Comparison of ENCODE assay signal across 26 cellular contexts in the genomic region with DNA sequence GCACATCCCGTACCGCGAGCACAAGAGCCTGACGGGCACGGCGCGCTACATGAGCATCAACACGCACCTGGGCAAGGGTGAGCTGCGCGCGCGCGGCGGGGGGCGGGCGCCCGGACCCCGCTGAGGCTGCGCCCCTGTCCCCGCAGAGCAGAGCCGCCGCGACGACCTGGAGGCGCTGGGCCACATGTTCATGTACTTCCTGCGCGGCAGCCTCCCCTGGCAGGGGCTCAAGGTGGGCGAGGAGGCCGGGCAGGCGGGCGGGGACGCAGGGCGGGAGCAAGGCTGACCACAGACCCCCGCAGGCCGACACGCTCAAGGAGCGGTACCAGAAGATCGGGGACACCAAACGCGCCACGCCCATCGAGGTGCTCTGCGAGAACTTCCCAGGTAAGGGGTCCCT. TPM values are rescaled to one million over a fixed set of nuclear protein-coding genes. Genes with fewer than 3 reads are reported as not detected.
DNase-seq lines count a peak whose midpoint lies in the region; ATAC-seq, FAIRE-seq and TF ChIP-seq lines count a peak whose summit lies in the region.
"Had no signal": no experiment of that assay in that cellular context is flagged by ENCODE, and none has a peak within 500 bp of the region (broad histone marks: within the 10 kb centered on the region; RNA-seq: fewer than 3 reads in every experiment).

No MANE protein-coding gene starts in this region.

- H3K18ac ChIP-seq in trophoblast cell (ENCODE audit: low read length), result peak overlapping the region; percentile 10

- no peak overlapping the region for H2BK5ac ChIP-seq in trophoblast cell (ENCODE audit: low read depth, low read length, poor library complexity)

- H2BK12ac ChIP-seq in trophoblast cell (ENCODE audit: low read length), result no peak overlapping the region

- H3K27ac ChIP-seq in C4-2B (peak overlapping the region; percentile 83), K562 (ENCODE audit: extremely low read depth, low read depth, low read length) (no peak overlapping the region), trophoblast cell (ENCODE audit: low read depth, low read length) (no peak overlapping the region), dorsolateral prefrontal cortex (no peak overlapping the region)
- H3K27ac ChIP-seq: A549; BLaER1 treated with 17β-estradiol and CSF1 and Interleukin-3, amounts not matched to agents 10 nM and 100 nM had no signal

- peak overlapping the region; percentile 5 for H3K14ac ChIP-seq in trophoblast cell (ENCODE audit: low read length)

- H2AFZ ChIP-seq in K562 (ENCODE audit: low read depth, low read length) (no peak overlapping the region), trophoblast cell (ENCODE audit: insufficient read depth, low read length, poor library complexity) (no peak overlapping the region)

- 97% methylated on average over 14 of the region's 43 CpGs for WGBS in K562 (ENCODE audit: insufficient coverage, low coverage, missing lambda C conversion rate)
- no CpG with 5 or more reads among the region's 43 CpGs for WGBS in trophoblast cell (ENCODE audit: extremely low coverage, insufficient coverage, insufficient read length)

- TF ChIP-seq POLR2A in K562 (conservative IDR thresholded peaks at IDR 0.05), result no peak
- TF ChIP-seq POLR2A in GM18505 (IDR thresholded peaks at IDR 0.05; ENCODE audit: borderline replicate concordance, extremely low read depth, insufficient read depth, insufficient read length), result no peak

- no peak overlapping the region for H3K23ac ChIP-seq in trophoblast cell (ENCODE audit: low read length)

- no peaks in the 10 kb centered on the region for H3K4me1 Mint-ChIP-seq in stimulated activated naive CD8-positive, alpha-beta T cell treated with anti-CD3 and anti-CD28 coated beads, Interleukin-15, amount 100 ng/mL, for 72 hours
- H3K4me1 Mint-ChIP-seq in activated CD8-positive, alpha-beta T cell treated with anti-CD3 and anti-CD28 coated beads, Interleukin-2, amount 10 ng/mL, durations not matched to agents 7 days and 5 days (ENCODE audit: low read depth), result no peaks in the 10 kb centered on the region
- H3K4me1 Mint-ChIP-seq: CD14-positive monocyte had no signal

- POLR2A ChIA-PET in K562 (lab: Yijun Ruan, JAX), result no interaction called here
- POLR2A ChIA-PET in activated CD8-positive, alpha-beta T cell treated with anti-CD3 and anti-CD28 coated beads, Interleukin-2, amount 10 ng/mL, durations not matched to agents 7 days and 5 days (lab: Charles Lee), result no interaction called here

- H3K9me3 ChIP-seq in K562 (replicated peaks; ENCODE audit: control insufficient read depth, insufficient read depth, low read depth, low read length) (no peaks in the 10 kb centered on the region), trophoblast cell (ENCODE audit: insufficient read depth, low read depth, low read length) (peaks cover 3% of the 10 kb centered on the region)
- H3K9me3 ChIP-seq: A549; BLaER1 treated with 17β-estradiol and CSF1 and Interleukin-3, amounts not matched to agents 10 nM and 100 nM had no signal

- H4K8ac ChIP-seq in trophoblast cell (ENCODE audit: low read depth, low read length), result peak overlapping the region; percentile 14

- peaks cover 31% of the 10 kb centered on the region for H3K79me2 ChIP-seq in K562 (ENCODE audit: control insufficient read depth, insufficient read depth, low read length)
- H3K79me2 ChIP-seq in trophoblast cell (ENCODE audit: control insufficient read depth, insufficient read depth, low read length, poor library complexity), result no peaks in the 10 kb centered on the region

- H3K9me1 ChIP-seq in K562 (ENCODE audit: control insufficient read depth, insufficient read depth, low read length), result no peaks in the 10 kb centered on the region

- no peaks in the 10 kb centered on the region for H3K79me1 ChIP-seq in trophoblast cell (ENCODE audit: low read length)

- no peak for TF ChIP-seq RAD21 in K562 (CRISPR knock-in tag; conservative IDR thresholded peaks at IDR 0.05 in 1 of 2, IDR thresholded peaks at IDR 0.05 in 1 of 2)

- H3K27me3 Mint-ChIP-seq in stimulated activated naive CD8-positive, alpha-beta T cell treated with anti-CD3 and anti-CD28 coated beads, Interleukin-15, amount 100 ng/mL, for 72 hours, result no peaks in the 10 kb centered on the region
- H3K27me3 Mint-ChIP-seq in activated CD8-positive, alpha-beta T cell treated with anti-CD3 and anti-CD28 coated beads, Interleukin-2, amount 10 ng/mL, durations not matched to agents 7 days and 5 days (ENCODE audit: low read depth), result no peaks in the 10 kb centered on the region
- H3K27me3 Mint-ChIP-seq: B cell; CD4-positive, alpha-beta memory T cell; CD4-positive, CD25-positive, alpha-beta regulatory T cell; CD8-positive, alpha-beta memory T cell had no signal

- in situ Hi-C loops in K562 (cut with MboI), result no loop called here

- intact Hi-C loops in K562 (cut with micrococcal nuclease), result no loop called here
- intact Hi-C loops in dorsolateral prefrontal cortex (cut with DNase I), result no loop called here

- no peak overlapping the region for H3K4ac ChIP-seq in trophoblast cell (ENCODE audit: low read depth, low read length)

- H4K12ac ChIP-seq in trophoblast cell (ENCODE audit: low read depth, low read length), result no peak overlapping the region

- no peak for DNase-seq in stimulated activated naive CD8-positive, alpha-beta T cell treated with anti-CD3 and anti-CD28 coated beads, Interleukin-15, amount 100 ng/mL, for 72 hours
- no peak for DNase-seq in stimulated activated naive CD8-positive, alpha-beta T cell treated with anti-CD3 and anti-CD28 coated beads, Interleukin-15, Interleukin-2, amounts not matched to agents 100 U/mL and 50 U/mL, for 24 hours
- no peak for DNase-seq in K562 (ENCODE audit: extremely low read depth in 1 of 4, low spot score in 3 of 4)
- no peak for DNase-seq in trophoblast cell
- DNase-seq in activated CD8-positive, alpha-beta T cell treated with anti-CD3 and anti-CD28 coated beads, Interleukin-2, amount 10 ng/mL, durations not matched to agents 7 days and 5 days, result no peak
- DNase-seq in dorsolateral prefrontal cortex, result no peak
- DNase-seq: AML-193; CD4-positive, CD25-positive, alpha-beta regulatory T cell; CD8-positive, alpha-beta memory T cell; COR-L47; DMS 273 treated with DMSO at 0.1 percent for 48 hours; DMS153; DMS53; DMS79; DND-41; EL; GDM1 had no signal

- H4K20me1 ChIP-seq in K562 (replicated peaks; ENCODE audit: control insufficient read depth, insufficient read depth, low read length), result 0 out of 2 replicates have a peak, but pooled peaks cover 10% of the 10 kb centered on the region

- no peak overlapping the region for H3K27ac Mint-ChIP-seq in stimulated activated naive CD8-positive, alpha-beta T cell treated with anti-CD3 and anti-CD28 coated beads, Interleukin-15, amount 100 ng/mL, for 72 hours
- no peak overlapping the region for H3K27ac Mint-ChIP-seq in activated CD8-positive, alpha-beta T cell treated with anti-CD3 and anti-CD28 coated beads, Interleukin-2, amount 10 ng/mL, durations not matched to agents 7 days and 5 days
- H3K27ac Mint-ChIP-seq: B cell; CD4-positive, alpha-beta memory T cell; CD4-positive, CD25-positive, alpha-beta regulatory T cell; CD8-positive, alpha-beta memory T cell had no signal

- TF ChIP-seq CTCF in C4-2B (conservative IDR thresholded peaks at IDR 0.05), result no peak
- TF ChIP-seq CTCF in K562 (IDR thresholded peaks at IDR 0.05 in 2 of 3, conservative IDR thresholded peaks at IDR 0.05 in 1 of 3; ENCODE audit: insufficient read depth in 2 of 3, low read depth in 1 of 3, low read length in 3 of 3), result no peak
- no peak for TF ChIP-seq CTCF in dorsolateral prefrontal cortex (IDR thresholded peaks at IDR 0.05 in 54 of 56, conservative IDR thresholded peaks at IDR 0.05 in 2 of 56; ENCODE audit: low read depth in 1 of 56, partially characterized antibody in 56 of 56)

- H2AK5ac ChIP-seq in trophoblast cell (ENCODE audit: low read length), result peak overlapping the region; percentile 13

- no peak overlapping the region for H2BK120ac ChIP-seq in trophoblast cell (ENCODE audit: insufficient read depth, low read length, poor library complexity)

- H3K4me3 ChIP-seq in K562 (no peak overlapping the region), trophoblast cell (ENCODE audit: low read depth, low read length) (no peak overlapping the region), dorsolateral prefrontal cortex (no peak overlapping the region)
- H3K4me3 ChIP-seq: A549; BLaER1 treated with 17β-estradiol and CSF1 and Interleukin-3, amounts not matched to agents 10 nM and 100 nM; GM12878 had no signal

- CTCF ChIA-PET in K562 (lab: Yijun Ruan, JAX; ENCODE audit: low intra/inter-chr PET ratio), result no interaction called here
- CTCF ChIA-PET in activated CD8-positive, alpha-beta T cell treated with anti-CD3 and anti-CD28 coated beads, Interleukin-2, amount 10 ng/mL, durations not matched to agents 7 days and 5 days (lab: Charles Lee), result no interaction called here

- no peak overlapping the region for H3K4me3 Mint-ChIP-seq in stimulated activated naive CD8-positive, alpha-beta T cell treated with anti-CD3 and anti-CD28 coated beads, Interleukin-15, amount 100 ng/mL, for 72 hours
- no peak overlapping the region for H3K4me3 Mint-ChIP-seq in activated CD8-positive, alpha-beta T cell treated with anti-CD3 and anti-CD28 coated beads, Interleukin-2, amount 10 ng/mL, durations not matched to agents 7 days and 5 days
- H3K4me3 Mint-ChIP-seq: B cell; CD14-positive monocyte; CD4-positive, alpha-beta memory T cell; CD4-positive, CD25-positive, alpha-beta regulatory T cell; CD8-positive, alpha-beta memory T cell had no signal

- ATAC-seq in stimulated activated naive CD8-positive, alpha-beta T cell treated with anti-CD3 and anti-CD28 coated beads, Interleukin-15, amount 100 ng/mL, for 72 hours, result peak; percentile 11
- ATAC-seq in stimulated activated naive CD8-positive, alpha-beta T cell treated with anti-CD3 and anti-CD28 coated beads, Interleukin-15, Interleukin-2, amounts not matched to agents 100 U/mL and 50 U/mL, for 24 hours, result no peak
- no peak for ATAC-seq in K562
- no peak for ATAC-seq in activated CD8-positive, alpha-beta T cell treated with anti-CD3 and anti-CD28 coated beads, Interleukin-2, amount 10 ng/mL, durations not matched to agents 7 days and 5 days
- no peak for ATAC-seq in GM18505 (IDR thresholded peaks at IDR 0.05; ENCODE audit: unreplicated experiment)
- ATAC-seq: A549, GM12878 had no signal

- H3K27me3 ChIP-seq in K562 (ENCODE audit: control insufficient read depth in 2 of 2, insufficient read depth in 2 of 2, low read length in 2 of 2) (no peaks in the 10 kb centered on the region), trophoblast cell (ENCODE audit: insufficient read depth, low read length) (no peaks in the 10 kb centered on the region), dorsolateral prefrontal cortex (no peaks in the 10 kb centered on the region)
- H3K27me3 ChIP-seq: BLaER1 treated with 17β-estradiol and CSF1 and Interleukin-3, amounts not matched to agents 10 nM and 100 nM had no signal

- no peak for TF ChIP-seq EP300 in K562 (IDR thresholded peaks at IDR 0.05; ENCODE audit: low read length)

- peak overlapping the region; percentile 72 for H4K91ac ChIP-seq in trophoblast cell (ENCODE audit: low read depth, low read length)

- peaks cover 33% of the 10 kb centered on the region for H3K36me3 Mint-ChIP-seq in activated CD8-positive, alpha-beta T cell treated with anti-CD3 and anti-CD28 coated beads, Interleukin-2, amount 10 ng/mL, durations not matched to agents 7 days and 5 days (ENCODE audit: low read depth)

- no peak for FAIRE-seq in K562 (lab: Jason Lieb, UNC)
- FAIRE-seq: A549, GM12878, GM12892 had no signal

- H3K9ac ChIP-seq in K562 (ENCODE audit: insufficient read depth in 1 of 2, low read depth in 2 of 2, low read length in 2 of 2) (no peak overlapping the region), trophoblast cell (ENCODE audit: low read length) (no peak overlapping the region)
- H3K9ac ChIP-seq: BLaER1 treated with 17β-estradiol and CSF1 and Interleukin-3, amounts not matched to agents 10 nM and 100 nM had no signal

- peaks cover 4 to 48% of the 10 kb centered on the region in 2 experiments; a peak in 4 of 5 replicates for H3K4me1 ChIP-seq in K562 (replicated peaks in 1 of 2; ENCODE audit: control insufficient read depth in 2 of 2, insufficient read depth in 2 of 2, low read length in 2 of 2)
- peaks cover 9 to 11% of the 10 kb centered on the region in 2 experiments for H3K4me1 ChIP-seq in trophoblast cell (ENCODE audit: control insufficient read depth in 1 of 2, insufficient read depth in 2 of 2, low read length in 2 of 2)
- H3K4me1 ChIP-seq: A549 had no signal

- BruUV-seq in K562 (replicated peaks; lab: Mats Ljungman, UMichigan), result no TSS peak

- H3K4me2 ChIP-seq in K562 (ENCODE audit: insufficient read depth, low read length) (no peak overlapping the region), trophoblast cell (ENCODE audit: low read length) (no peak overlapping the region)
- H3K4me2 ChIP-seq: A549; BLaER1 treated with 17β-estradiol and CSF1 and Interleukin-3, amounts not matched to agents 10 nM and 100 nM had no signal

- H3K9me3 Mint-ChIP-seq in stimulated activated naive CD8-positive, alpha-beta T cell treated with anti-CD3 and anti-CD28 coated beads, Interleukin-15, amount 100 ng/mL, for 72 hours, result no peaks in the 10 kb centered on the region
- H3K9me3 Mint-ChIP-seq in activated CD8-positive, alpha-beta T cell treated with anti-CD3 and anti-CD28 coated beads, Interleukin-2, amount 10 ng/mL, durations not matched to agents 7 days and 5 days (ENCODE audit: insufficient read depth), result no peaks in the 10 kb centered on the region
- H3K9me3 Mint-ChIP-seq: CD14-positive monocyte; CD4-positive, CD25-positive, alpha-beta regulatory T cell; CD8-positive, alpha-beta memory T cell had no signal

- H3K36me3 ChIP-seq in K562 (ENCODE audit: control insufficient read depth, insufficient read depth, low read length) (peaks cover 79% of the 10 kb centered on the region; the same call in 2 of the 3 replicates), trophoblast cell (ENCODE audit: control insufficient read depth in 1 of 2, insufficient read depth in 2 of 2, low read length in 2 of 2) (peaks cover 66 to 68% of the 10 kb centered on the region in 2 experiments)

RNA-seq across cellular contexts. Expression of gene BTBD2, which starts 36.5 kb away (rescaled TPM):
- total RNA-seq in K562 (2011; cell fraction: chromatin; rRNA removed; ENCODE audit: low replicate concordance), result 7.3 and 29.0 TPM in 2 replicates
- 16.4 and 17.0 TPM in 2 replicates for total RNA-seq in K562 (2011; cell fraction: nucleolus; rRNA removed)
- total RNA-seq in K562 (2011; cell fraction: nucleoplasm; rRNA removed), result 14.3 and 16.7 TPM in 2 replicates
- total RNA-seq in K562 (2014; rRNA removed), result 5.6 and 8.1 TPM in 2 replicates
- total RNA-seq in K562 (2014; rRNA removed; fragmentation: Illumina TruSeq; extraction: Trizol), result 1.5 and 2.0 TPM in 2 replicates
- total RNA-seq in K562 (2015; rRNA removed; fragmentation: Illumina TruSeq; extraction: Trizol), result 6.4 and 6.9 TPM in 2 replicates
- 13.3 and 15.6 TPM in 2 replicates for total RNA-seq in K562 (2021)
- polyA plus RNA-seq in K562 (2011; rRNA removed), result 10.2 and 30.9 TPM in 2 replicates
- polyA plus RNA-seq in K562 (2011; cell fraction: cytosol; rRNA removed), result 21.5 and 25.6 TPM in 2 replicates
- 21.2 and 25.9 TPM in 2 replicates for polyA plus RNA-seq in K562 (2011; cell fraction: nucleus; rRNA removed)
- 18.5 and 62.5 TPM in 2 replicates for polyA plus RNA-seq in K562 (2012)
- polyA plus RNA-seq in K562 (2014; fragmentation: Illumina TruSeq; extraction: Trizol), result 7.4 and 11.0 TPM in 2 replicates
- under 1 TPM; 0.10 to 0.28 TPM for polyA plus RNA-seq in K562 (2014; fragmentation: Nextera tagmentation; extraction: Ambion mirVana)
- 9.6 TPM in 2 replicates for polyA plus RNA-seq in K562 (2014; rRNA removed)
- 4.1 and 4.9 TPM in 2 replicates for polyA minus RNA-seq in K562 (2011; rRNA and poly(A)+ RNA removed)
- polyA minus RNA-seq in K562 (2011; cell fraction: cytosol; rRNA and poly(A)+ RNA removed), result 15.5 and 42.0 TPM in 2 replicates
- 5.9 and 11.9 TPM in 2 replicates for polyA minus RNA-seq in K562 (2011; cell fraction: nucleus; rRNA and poly(A)+ RNA removed)
- 43.8 and 44.5 TPM in 2 replicates for polyA plus RNA-seq in trophoblast cell (2013)
- 10 to 100 TPM; 48.2 to 53.4 TPM for total RNA-seq in activated CD8-positive, alpha-beta T cell treated with anti-CD3 and anti-CD28 coated beads, Interleukin-2, amount 10 ng/mL, durations not matched to agents 7 days and 5 days
- total RNA-seq in dorsolateral prefrontal cortex, result 100 to 1,000 TPM in 118 of 120 experiments, 10 to 100 TPM in 2; 79.8 to 247 (median 161) TPM

RNA-seq across cellular contexts. Expression of gene CSNK1G2, which starts 38.0 kb away (rescaled TPM):
- 59.6 and 151 TPM in 2 replicates for total RNA-seq in K562 (2011; cell fraction: chromatin; rRNA removed; ENCODE audit: low replicate concordance)
- total RNA-seq in K562 (2011; cell fraction: nucleolus; rRNA removed), result 123 and 129 TPM in 2 replicates
- 43.4 and 57.3 TPM in 2 replicates for total RNA-seq in K562 (2011; cell fraction: nucleoplasm; rRNA removed)
- total RNA-seq in K562 (2014; rRNA removed) (105 and 124 TPM in 2 replicates), K562 (2014; rRNA removed; fragmentation: Illumina TruSeq; extraction: Trizol) (9.8 and 25.1 TPM in 2 replicates), K562 (2015; rRNA removed; fragmentation: Illumina TruSeq; extraction: Trizol) (60.4 and 66.9 TPM in 2 replicates), K562 (2021) (91.3 and 95.8 TPM in 2 replicates), dorsolateral prefrontal cortex (10 to 100 TPM; 36.6 to 99.4 (median 58.0) TPM)
- polyA plus RNA-seq in K562 (2011; rRNA removed) (49.5 and 66.2 TPM in 2 replicates), K562 (2014; fragmentation: Illumina TruSeq; extraction: Trizol) (45.2 and 91.1 TPM in 2 replicates), K562 (2014; fragmentation: Nextera tagmentation; extraction: Ambion mirVana) (under 1 TPM; 0.48 to 0.72 TPM), K562 (2014; rRNA removed) (119 and 126 TPM in 2 replicates)
- polyA plus RNA-seq in K562 (2011; cell fraction: cytosol; rRNA removed), result 72.0 and 157 TPM in 2 replicates
- 308 and 494 TPM in 2 replicates for polyA plus RNA-seq in K562 (2011; cell fraction: nucleus; rRNA removed)
- 84.6 and 108 TPM in 2 replicates for polyA plus RNA-seq in K562 (2012)
- polyA minus RNA-seq in K562 (2011; rRNA and poly(A)+ RNA removed), result 12.4 and 27.0 TPM in 2 replicates
- 53.7 and 53.8 TPM in 2 replicates for polyA minus RNA-seq in K562 (2011; cell fraction: cytosol; rRNA and poly(A)+ RNA removed)
- 33.9 and 35.9 TPM in 2 replicates for polyA minus RNA-seq in K562 (2011; cell fraction: nucleus; rRNA and poly(A)+ RNA removed)
- polyA plus RNA-seq in trophoblast cell (2013), result 92.2 and 93.2 TPM in 2 replicates
- total RNA-seq in activated CD8-positive, alpha-beta T cell treated with anti-CD3 and anti-CD28 coated beads, Interleukin-2, amount 10 ng/mL, durations not matched to agents 7 days and 5 days, result 100 to 1,000 TPM; 103 to 105 TPM
